Comparison of ENCODE assay signal across 1 cellular context in the genomic region with DNA sequence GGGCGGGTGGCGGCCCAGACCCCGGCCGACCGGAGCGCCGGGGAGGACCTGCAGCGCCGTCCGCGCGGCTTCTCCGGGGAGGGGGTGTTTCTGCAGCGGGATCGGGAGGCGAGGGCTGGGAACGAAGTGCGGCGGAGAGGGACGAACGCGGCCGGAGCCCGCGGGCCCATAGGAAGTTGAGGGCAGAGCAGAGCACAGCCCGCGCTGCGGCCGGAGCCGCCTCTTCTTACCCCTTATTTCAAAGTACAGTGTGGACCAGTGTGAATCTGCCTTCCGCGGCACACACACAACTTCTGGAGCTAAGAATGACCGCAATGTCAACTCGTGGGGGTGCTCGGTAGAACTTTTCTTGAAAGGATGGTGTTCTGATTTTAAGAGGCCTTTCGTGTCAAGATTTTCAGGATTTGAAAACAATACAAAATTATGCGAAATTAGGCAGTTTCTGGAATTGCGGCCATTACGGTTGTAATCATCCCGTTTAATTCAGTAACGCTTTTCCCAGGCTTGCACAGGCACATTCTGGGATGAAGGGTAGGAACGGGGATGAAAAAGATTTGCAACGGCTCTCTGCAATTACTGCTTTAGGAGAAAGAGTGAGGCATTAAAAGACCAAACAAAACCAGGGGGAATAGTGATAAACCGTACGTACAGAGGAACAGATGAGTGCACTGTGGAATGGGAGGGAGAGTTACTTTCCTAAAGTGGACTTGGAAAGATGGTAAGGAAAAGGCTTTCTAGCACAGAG.
TF ChIP-seq lines count a peak whose summit lies in the region.

No MANE protein-coding gene starts in this region.

TF ChIP-seq in K562, 482 proteins besides CTCF, POLR2A, EP300 and RAD21 (continued from another document):
- TF ChIP-seq, protein P1, sequence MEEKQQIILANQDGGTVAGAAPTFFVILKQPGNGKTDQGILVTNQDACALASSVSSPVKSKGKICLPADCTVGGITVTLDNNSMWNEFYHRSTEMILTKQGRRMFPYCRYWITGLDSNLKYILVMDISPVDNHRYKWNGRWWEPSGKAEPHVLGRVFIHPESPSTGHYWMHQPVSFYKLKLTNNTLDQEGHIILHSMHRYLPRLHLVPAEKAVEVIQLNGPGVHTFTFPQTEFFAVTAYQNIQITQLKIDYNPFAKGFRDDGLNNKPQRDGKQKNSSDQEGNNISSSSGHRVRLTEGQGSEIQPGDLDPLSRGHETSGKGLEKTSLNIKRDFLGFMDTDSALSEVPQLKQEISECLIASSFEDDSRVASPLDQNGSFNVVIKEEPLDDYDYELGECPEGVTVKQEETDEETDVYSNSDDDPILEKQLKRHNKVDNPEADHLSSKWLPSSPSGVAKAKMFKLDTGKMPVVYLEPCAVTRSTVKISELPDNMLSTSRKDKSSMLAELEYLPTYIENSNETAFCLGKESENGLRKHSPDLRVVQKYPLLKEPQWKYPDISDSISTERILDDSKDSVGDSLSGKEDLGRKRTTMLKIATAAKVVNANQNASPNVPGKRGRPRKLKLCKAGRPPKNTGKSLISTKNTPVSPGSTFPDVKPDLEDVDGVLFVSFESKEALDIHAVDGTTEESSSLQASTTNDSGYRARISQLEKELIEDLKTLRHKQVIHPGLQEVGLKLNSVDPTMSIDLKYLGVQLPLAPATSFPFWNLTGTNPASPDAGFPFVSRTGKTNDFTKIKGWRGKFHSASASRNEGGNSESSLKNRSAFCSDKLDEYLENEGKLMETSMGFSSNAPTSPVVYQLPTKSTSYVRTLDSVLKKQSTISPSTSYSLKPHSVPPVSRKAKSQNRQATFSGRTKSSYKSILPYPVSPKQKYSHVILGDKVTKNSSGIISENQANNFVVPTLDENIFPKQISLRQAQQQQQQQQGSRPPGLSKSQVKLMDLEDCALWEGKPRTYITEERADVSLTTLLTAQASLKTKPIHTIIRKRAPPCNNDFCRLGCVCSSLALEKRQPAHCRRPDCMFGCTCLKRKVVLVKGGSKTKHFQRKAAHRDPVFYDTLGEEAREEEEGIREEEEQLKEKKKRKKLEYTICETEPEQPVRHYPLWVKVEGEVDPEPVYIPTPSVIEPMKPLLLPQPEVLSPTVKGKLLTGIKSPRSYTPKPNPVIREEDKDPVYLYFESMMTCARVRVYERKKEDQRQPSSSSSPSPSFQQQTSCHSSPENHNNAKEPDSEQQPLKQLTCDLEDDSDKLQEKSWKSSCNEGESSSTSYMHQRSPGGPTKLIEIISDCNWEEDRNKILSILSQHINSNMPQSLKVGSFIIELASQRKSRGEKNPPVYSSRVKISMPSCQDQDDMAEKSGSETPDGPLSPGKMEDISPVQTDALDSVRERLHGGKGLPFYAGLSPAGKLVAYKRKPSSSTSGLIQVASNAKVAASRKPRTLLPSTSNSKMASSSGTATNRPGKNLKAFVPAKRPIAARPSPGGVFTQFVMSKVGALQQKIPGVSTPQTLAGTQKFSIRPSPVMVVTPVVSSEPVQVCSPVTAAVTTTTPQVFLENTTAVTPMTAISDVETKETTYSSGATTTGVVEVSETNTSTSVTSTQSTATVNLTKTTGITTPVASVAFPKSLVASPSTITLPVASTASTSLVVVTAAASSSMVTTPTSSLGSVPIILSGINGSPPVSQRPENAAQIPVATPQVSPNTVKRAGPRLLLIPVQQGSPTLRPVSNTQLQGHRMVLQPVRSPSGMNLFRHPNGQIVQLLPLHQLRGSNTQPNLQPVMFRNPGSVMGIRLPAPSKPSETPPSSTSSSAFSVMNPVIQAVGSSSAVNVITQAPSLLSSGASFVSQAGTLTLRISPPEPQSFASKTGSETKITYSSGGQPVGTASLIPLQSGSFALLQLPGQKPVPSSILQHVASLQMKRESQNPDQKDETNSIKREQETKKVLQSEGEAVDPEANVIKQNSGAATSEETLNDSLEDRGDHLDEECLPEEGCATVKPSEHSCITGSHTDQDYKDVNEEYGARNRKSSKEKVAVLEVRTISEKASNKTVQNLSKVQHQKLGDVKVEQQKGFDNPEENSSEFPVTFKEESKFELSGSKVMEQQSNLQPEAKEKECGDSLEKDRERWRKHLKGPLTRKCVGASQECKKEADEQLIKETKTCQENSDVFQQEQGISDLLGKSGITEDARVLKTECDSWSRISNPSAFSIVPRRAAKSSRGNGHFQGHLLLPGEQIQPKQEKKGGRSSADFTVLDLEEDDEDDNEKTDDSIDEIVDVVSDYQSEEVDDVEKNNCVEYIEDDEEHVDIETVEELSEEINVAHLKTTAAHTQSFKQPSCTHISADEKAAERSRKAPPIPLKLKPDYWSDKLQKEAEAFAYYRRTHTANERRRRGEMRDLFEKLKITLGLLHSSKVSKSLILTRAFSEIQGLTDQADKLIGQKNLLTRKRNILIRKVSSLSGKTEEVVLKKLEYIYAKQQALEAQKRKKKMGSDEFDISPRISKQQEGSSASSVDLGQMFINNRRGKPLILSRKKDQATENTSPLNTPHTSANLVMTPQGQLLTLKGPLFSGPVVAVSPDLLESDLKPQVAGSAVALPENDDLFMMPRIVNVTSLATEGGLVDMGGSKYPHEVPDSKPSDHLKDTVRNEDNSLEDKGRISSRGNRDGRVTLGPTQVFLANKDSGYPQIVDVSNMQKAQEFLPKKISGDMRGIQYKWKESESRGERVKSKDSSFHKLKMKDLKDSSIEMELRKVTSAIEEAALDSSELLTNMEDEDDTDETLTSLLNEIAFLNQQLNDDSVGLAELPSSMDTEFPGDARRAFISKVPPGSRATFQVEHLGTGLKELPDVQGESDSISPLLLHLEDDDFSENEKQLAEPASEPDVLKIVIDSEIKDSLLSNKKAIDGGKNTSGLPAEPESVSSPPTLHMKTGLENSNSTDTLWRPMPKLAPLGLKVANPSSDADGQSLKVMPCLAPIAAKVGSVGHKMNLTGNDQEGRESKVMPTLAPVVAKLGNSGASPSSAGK (IDR thresholded peaks at IDR 0.05) = no peak
- TF ChIP-seq POLR2G (IDR thresholded peaks at IDR 0.05; ENCODE audit: low read depth, low read length) = peak; percentile 70
- TF ChIP-seq, protein P2, sequence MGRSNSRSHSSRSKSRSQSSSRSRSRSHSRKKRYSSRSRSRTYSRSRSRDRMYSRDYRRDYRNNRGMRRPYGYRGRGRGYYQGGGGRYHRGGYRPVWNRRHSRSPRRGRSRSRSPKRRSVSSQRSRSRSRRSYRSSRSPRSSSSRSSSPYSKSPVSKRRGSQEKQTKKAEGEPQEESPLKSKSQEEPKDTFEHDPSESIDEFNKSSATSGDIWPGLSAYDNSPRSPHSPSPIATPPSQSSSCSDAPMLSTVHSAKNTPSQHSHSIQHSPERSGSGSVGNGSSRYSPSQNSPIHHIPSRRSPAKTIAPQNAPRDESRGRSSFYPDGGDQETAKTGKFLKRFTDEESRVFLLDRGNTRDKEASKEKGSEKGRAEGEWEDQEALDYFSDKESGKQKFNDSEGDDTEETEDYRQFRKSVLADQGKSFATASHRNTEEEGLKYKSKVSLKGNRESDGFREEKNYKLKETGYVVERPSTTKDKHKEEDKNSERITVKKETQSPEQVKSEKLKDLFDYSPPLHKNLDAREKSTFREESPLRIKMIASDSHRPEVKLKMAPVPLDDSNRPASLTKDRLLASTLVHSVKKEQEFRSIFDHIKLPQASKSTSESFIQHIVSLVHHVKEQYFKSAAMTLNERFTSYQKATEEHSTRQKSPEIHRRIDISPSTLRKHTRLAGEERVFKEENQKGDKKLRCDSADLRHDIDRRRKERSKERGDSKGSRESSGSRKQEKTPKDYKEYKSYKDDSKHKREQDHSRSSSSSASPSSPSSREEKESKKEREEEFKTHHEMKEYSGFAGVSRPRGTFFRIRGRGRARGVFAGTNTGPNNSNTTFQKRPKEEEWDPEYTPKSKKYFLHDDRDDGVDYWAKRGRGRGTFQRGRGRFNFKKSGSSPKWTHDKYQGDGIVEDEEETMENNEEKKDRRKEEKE (IDR thresholded peaks at IDR 0.05; ENCODE audit: borderline replicate concordance in 1 of 2, control insufficient read depth in 1 of 2, low read depth in 2 of 2, low read length in 1 of 2) = no peak
- TF ChIP-seq NR2F6 (CRISPR knock-in tag; IDR thresholded peaks at IDR 0.05) = no peak
- peak; percentile 35; the same call in 1 of the 2 replicates for TF ChIP-seq RB1 (IDR thresholded peaks at IDR 0.05; ENCODE audit: low read depth)
- TF ChIP-seq SPI1 (IDR thresholded peaks at IDR 0.05; ENCODE audit: borderline replicate concordance, low read depth, low read length) = no peak
- TF ChIP-seq, protein P3, sequence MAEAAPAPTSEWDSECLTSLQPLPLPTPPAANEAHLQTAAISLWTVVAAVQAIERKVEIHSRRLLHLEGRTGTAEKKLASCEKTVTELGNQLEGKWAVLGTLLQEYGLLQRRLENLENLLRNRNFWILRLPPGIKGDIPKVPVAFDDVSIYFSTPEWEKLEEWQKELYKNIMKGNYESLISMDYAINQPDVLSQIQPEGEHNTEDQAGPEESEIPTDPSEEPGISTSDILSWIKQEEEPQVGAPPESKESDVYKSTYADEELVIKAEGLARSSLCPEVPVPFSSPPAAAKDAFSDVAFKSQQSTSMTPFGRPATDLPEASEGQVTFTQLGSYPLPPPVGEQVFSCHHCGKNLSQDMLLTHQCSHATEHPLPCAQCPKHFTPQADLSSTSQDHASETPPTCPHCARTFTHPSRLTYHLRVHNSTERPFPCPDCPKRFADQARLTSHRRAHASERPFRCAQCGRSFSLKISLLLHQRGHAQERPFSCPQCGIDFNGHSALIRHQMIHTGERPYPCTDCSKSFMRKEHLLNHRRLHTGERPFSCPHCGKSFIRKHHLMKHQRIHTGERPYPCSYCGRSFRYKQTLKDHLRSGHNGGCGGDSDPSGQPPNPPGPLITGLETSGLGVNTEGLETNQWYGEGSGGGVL (CRISPR knock-in tag; IDR thresholded peaks at IDR 0.05) = no peak
- no peak for TF ChIP-seq KLF6 (CRISPR knock-in tag; IDR thresholded peaks at IDR 0.05; ENCODE audit: borderline replicate concordance)
- TF ChIP-seq HDAC3 (IDR thresholded peaks at IDR 0.05; ENCODE audit: borderline replicate concordance, partially characterized antibody) = no peak
- TF ChIP-seq BCL6 (CRISPR knock-in tag; IDR thresholded peaks at IDR 0.05) = no peak
- TF ChIP-seq, protein P4, sequence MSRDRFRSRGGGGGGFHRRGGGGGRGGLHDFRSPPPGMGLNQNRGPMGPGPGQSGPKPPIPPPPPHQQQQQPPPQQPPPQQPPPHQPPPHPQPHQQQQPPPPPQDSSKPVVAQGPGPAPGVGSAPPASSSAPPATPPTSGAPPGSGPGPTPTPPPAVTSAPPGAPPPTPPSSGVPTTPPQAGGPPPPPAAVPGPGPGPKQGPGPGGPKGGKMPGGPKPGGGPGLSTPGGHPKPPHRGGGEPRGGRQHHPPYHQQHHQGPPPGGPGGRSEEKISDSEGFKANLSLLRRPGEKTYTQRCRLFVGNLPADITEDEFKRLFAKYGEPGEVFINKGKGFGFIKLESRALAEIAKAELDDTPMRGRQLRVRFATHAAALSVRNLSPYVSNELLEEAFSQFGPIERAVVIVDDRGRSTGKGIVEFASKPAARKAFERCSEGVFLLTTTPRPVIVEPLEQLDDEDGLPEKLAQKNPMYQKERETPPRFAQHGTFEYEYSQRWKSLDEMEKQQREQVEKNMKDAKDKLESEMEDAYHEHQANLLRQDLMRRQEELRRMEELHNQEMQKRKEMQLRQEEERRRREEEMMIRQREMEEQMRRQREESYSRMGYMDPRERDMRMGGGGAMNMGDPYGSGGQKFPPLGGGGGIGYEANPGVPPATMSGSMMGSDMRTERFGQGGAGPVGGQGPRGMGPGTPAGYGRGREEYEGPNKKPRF (IDR thresholded peaks at IDR 0.05; ENCODE audit: low read depth, low read length) = no peak
TF ChIP-seq in K562: peak in this region for 15.
